ENCODE assay signal across 21 cellular contexts in the genomic region with DNA sequence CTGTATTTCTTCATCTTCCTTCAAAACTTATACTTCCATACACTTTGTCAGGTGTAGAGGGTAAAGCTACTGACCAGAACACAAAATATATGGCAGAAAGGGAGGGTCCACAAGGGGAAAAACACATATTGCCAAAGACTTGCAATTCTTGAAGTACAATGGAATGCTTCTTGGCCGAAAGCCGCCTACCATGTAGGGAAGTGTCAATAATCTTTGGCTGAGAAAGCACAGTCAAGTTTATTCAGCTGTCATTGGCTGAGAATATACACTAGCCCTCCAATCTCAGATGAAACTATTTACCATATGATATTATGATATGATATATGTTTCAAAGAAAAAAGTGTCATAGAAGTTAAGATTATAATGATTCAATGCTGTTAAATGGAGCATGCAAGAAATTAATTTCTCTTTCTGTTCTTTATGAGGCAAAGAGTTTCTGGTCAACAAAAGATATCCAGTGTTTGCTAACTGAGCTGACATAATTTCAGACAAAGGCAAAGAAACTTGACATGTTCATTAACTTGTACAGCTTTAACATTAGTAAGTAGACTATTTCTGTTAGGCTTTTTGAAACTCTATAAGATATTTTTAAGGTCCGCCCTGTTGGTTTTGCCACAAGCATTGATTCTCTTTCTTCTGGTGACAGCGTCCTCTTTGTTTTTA.
"Had no signal": no experiment of that assay in that cellular context is flagged by ENCODE, and none has a peak within 500 bp of the region (broad histone marks: within the 10 kb centered on the region; RNA-seq: fewer than 3 reads in every experiment).

No MANE protein-coding gene starts in this region.

- H3K27me3 ChIP-seq: gastrocnemius medialis, heart left ventricle, neutrophil, tibial artery, uterus had no signal

- H3K4me3 ChIP-seq: coronary artery, gastrocnemius medialis, heart left ventricle, tibial artery, uterus had no signal

- H2AFZ ChIP-seq: parathyroid adenoma had no signal

- H3K79me2 ChIP-seq: parathyroid adenoma had no signal

- H3K36me3 ChIP-seq: gastrocnemius medialis, heart left ventricle, neutrophil, tibial artery, uterus had no signal

- H3K9me3 ChIP-seq: gastrocnemius medialis, heart left ventricle, neutrophil, tibial artery, uterus had no signal

- H3K27ac ChIP-seq: coronary artery, gastrocnemius medialis, heart left ventricle, parathyroid adenoma, uterus had no signal

- DNase-seq: activated CD4-positive, alpha-beta T cell treated with anti-CD3 and anti-CD28 coated beads, Interleukin-2, amount 50 U/mL, for 1 hour; activated CD8-positive, alpha-beta memory T cell treated with anti-CD3 and anti-CD28 coated beads for 24 hours; activated CD8-positive, alpha-beta memory T cell treated with anti-CD3 and anti-CD28 coated beads, Interleukin-2, amount 50 U/mL, for 48 hours; activated gamma-delta T cell treated with Interleukin-2 at 50 U/mL for 16 hours; activated naive CD8-positive, alpha-beta T cell treated with anti-CD3 and anti-CD28 coated beads for 36 hours; amniotic stem cell; gastrocnemius medialis; heart left ventricle; immature natural killer cell; stimulated activated CD4-positive, alpha-beta T cell treated with anti-CD3 and anti-CD28 coated beads, Interleukin-12 subunit alpha, Interleukin-12 subunit beta, amount 100 ng/mL, for 4 hours; stimulated activated CD4-positive, alpha-beta T cell treated with anti-CD3 and anti-CD28 coated beads, Interleukin-1b, Interleukin-23, amount 100 ng/mL, for 48 hours; stimulated activated CD8-positive, alpha-beta memory T cell treated with anti-CD3 and anti-CD28 coated beads, Interleukin-4, amount 100 ng/mL, for 48 hours; stimulated activated naive CD4-positive, alpha-beta T cell; T-helper 1 cell; T-helper 9 cell; tibial artery; uterus had no signal

- ATAC-seq: gastrocnemius medialis; heart left ventricle; natural killer cell treated with Interleukin-12 subunit alpha and Interleukin-12 subunit beta and Interleukin-15 and Interleukin-18, amount 100 ng/mL, for 72 hours had no signal
